Comparison of ENCODE assay signal across 12 cellular contexts in the genomic region with DNA sequence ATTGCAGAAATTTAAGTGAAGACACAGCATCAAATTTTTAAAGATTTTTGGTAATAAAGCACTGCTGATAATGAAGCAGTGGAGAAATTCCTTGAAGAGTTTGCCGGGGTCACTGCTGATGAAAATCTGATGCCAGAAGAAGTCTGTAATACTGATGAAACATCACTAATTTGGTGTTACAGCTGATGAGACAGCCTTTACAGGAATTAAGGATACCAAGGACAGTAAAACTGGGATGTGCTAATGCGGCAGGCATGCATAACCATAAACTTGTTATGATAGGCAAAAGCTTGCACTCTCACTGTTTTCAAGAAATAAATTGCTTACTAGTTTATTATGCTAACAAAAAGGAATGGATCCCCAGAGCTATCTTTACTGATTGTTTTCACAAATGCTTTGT.
"Had no signal": no experiment of that assay in that cellular context is flagged by ENCODE, and none has a peak within 500 bp of the region (broad histone marks: within the 10 kb centered on the region; RNA-seq: fewer than 3 reads in every experiment).

No MANE protein-coding gene starts in this region.

- H3K27me3 Mint-ChIP-seq: activated naive CD8-positive, alpha-beta T cell; T-helper 17 cell had no signal

- H3K4me1 ChIP-seq: sigmoid colon had no signal

- H3K4me3 ChIP-seq: cardiac muscle cell, sigmoid colon had no signal

- H3K4me3 Mint-ChIP-seq: activated naive CD8-positive, alpha-beta T cell; T-helper 17 cell had no signal

- H3K27me3 ChIP-seq: cardiac muscle cell, sigmoid colon had no signal

- H3K27ac Mint-ChIP-seq: activated naive CD8-positive, alpha-beta T cell; T-helper 17 cell had no signal

- H3K36me3 ChIP-seq: cardiac muscle cell, sigmoid colon had no signal

- H3K9me3 ChIP-seq: sigmoid colon had no signal

- DNase-seq: activated CD4-positive, alpha-beta T cell treated with anti-CD3 and anti-CD28 coated beads, Interleukin-2, amount 50 U/mL, for 4 hours; activated gamma-delta T cell; activated T-cell treated with anti-CD3 and anti-CD28 coated beads, Interleukin-2, amount 50 U/mL, for 1 hour; anterior cingulate cortex; mesendoderm; sigmoid colon; stimulated activated CD4-positive, alpha-beta T cell treated with anti-CD3 and anti-CD28 coated beads, Interleukin-2, amount 100 ng/mL, for 48 hours; stimulated activated naive CD4-positive, alpha-beta T cell treated with Interleukin-2 at 50 U/mL for 16 hours; T-helper 17 cell; trophoblast cell had no signal

- H3K27ac ChIP-seq: cardiac muscle cell, sigmoid colon had no signal

- H3K4me1 Mint-ChIP-seq: T-helper 17 cell had no signal

- H3K36me3 Mint-ChIP-seq: activated naive CD8-positive, alpha-beta T cell had no signal
